20 cellular contexts compared by ENCODE assay signal in genomic region chr7:88127637-88128290, GRCh38.
DNase-seq lines count a peak whose midpoint lies in the region; ATAC-seq, FAIRE-seq and TF ChIP-seq lines count a peak whose summit lies in the region.
"Had no signal": no experiment of that assay in that cellular context is flagged by ENCODE, and none has a peak within 500 bp of the region (broad histone marks: within the 10 kb centered on the region; RNA-seq: fewer than 3 reads in every experiment).

No MANE protein-coding gene starts in this region.

- H3K4me1 ChIP-seq in kidney (ENCODE audit: control insufficient read depth in 1 of 2, insufficient read depth in 1 of 2, low read depth in 1 of 2, low read length in 2 of 2), result no peaks in the 10 kb centered on the region
- H3K4me1 ChIP-seq in pancreas, result peaks cover 0 to 10% (median 0%) of the 10 kb centered on the region in 3 donors
- no peaks in the 10 kb centered on the region for H3K4me1 ChIP-seq in GM23248 (ENCODE audit: insufficient read depth)
- H3K4me1 ChIP-seq: BLaER1 had no signal

- H3K36me3 ChIP-seq in SK-N-MC (ENCODE audit: insufficient read depth, low read length) (no peaks in the 10 kb centered on the region), kidney (ENCODE audit: control insufficient read depth in 1 of 2, insufficient read depth in 2 of 2, low read length in 2 of 2) (no peaks in the 10 kb centered on the region), pancreas (no peaks in the 10 kb centered on the region), GM23248 (ENCODE audit: low read depth) (no peaks in the 10 kb centered on the region)
- H3K36me3 ChIP-seq: BLaER1 had no signal

- H3K9ac ChIP-seq in SK-N-MC (ENCODE audit: insufficient read length) (peak overlapping the region; percentile 12), kidney (ENCODE audit: low read length in 2 of 2) (no peak overlapping the region), GM23248 (no peak overlapping the region)
- H3K9ac ChIP-seq: BLaER1 had no signal

- DNase-seq in COLO829 (ENCODE audit: low spot score), result peak; percentile 5
- no peak for DNase-seq in SK-N-MC (ENCODE audit: low read depth, low spot score)
- no peak for DNase-seq in kidney
- no peak for DNase-seq in pancreas
- DNase-seq in UCSD-AML1 (lab: John Stamatoyannopoulos, UW; ENCODE audit: unreplicated experiment), result no peak
- DNase-seq in GM23248, result no peak
- DNase-seq in NCI-H1417 treated with DMSO at 0.1 percent for 48 hours (lab: John Stamatoyannopoulos, UW), result no peak
- DNase-seq in COR-L47 (lab: John Stamatoyannopoulos, UW), result no peak
- DNase-seq: CD4-positive, CD25-positive, alpha-beta regulatory T cell; DMS53; NCI-H1092 treated with DMSO at 0.1 percent for 48 hours; NCI-H146; NCI-H2029; NCI-H2227 treated with DMSO at 0.1 percent for 48 hours; NCI-H526 treated with DMSO at 0.1 percent for 48 hours; SHP77 had no signal

- no peak for TF ChIP-seq CTCF in kidney (IDR thresholded peaks at IDR 0.05; ENCODE audit: borderline replicate concordance, extremely low read depth, insufficient read depth)
- TF ChIP-seq CTCF in pancreas (IDR thresholded peaks at IDR 0.05), result no peak

- 10 to 16% methylated on average over 7 of the region's 7 CpGs for WGBS in pancreas, 2 donors
- 46 to 52% methylated on average over 7 of the region's 7 CpGs for WGBS in GM23248 (ENCODE audit: low coverage in 1 of 2, low lambda C conversion rate in 2 of 2, missing lambda C conversion rate in 2 of 2), 2 experiments

- in situ Hi-C loops in GM23248 (cut with MboI), result no loop called here

- no peaks in the 10 kb centered on the region for H3K9me3 ChIP-seq in SK-N-MC (ENCODE audit: low read depth, low read length)
- no peaks in the 10 kb centered on the region for H3K9me3 ChIP-seq in kidney (ENCODE audit: control insufficient read depth in 1 of 2, low read length in 2 of 2)
- H3K9me3 ChIP-seq in pancreas, result no peaks in the 10 kb centered on the region
- no peaks in the 10 kb centered on the region for H3K9me3 ChIP-seq in GM23248 (ENCODE audit: low read depth)
- H3K9me3 ChIP-seq: BLaER1 had no signal

- peak in 3 of 4 donors; percentile 67 to 82 (median 77) for ATAC-seq in pancreas
- ATAC-seq: GM12878 had no signal

- FAIRE-seq in kidney (lab: Jason Lieb, UNC), result no peak
- no peak for FAIRE-seq in pancreas (lab: Jason Lieb, UNC)
- FAIRE-seq: GM12878, H54 had no signal

- H3K9me2 ChIP-seq in GM23248 (ENCODE audit: insufficient read depth), result no peaks in the 10 kb centered on the region; the same call in 1 of the 2 replicates

- intact Hi-C loops in kidney (cut with DNase I) (no loop called here), pancreas (cut with DNase I) (no loop called here)

- H3K27ac ChIP-seq in SK-N-MC (peak overlapping the region; percentile 81), kidney (ENCODE audit: low read depth in 2 of 2, low read length in 2 of 2) (no peak overlapping the region), pancreas (peak overlapping the region in 2 of 4 donors; percentile 40 to 62), GM23248 (no peak overlapping the region)
- H3K27ac ChIP-seq: BLaER1, RWPE1 had no signal

- H3K4me2 ChIP-seq in GM23248 (ENCODE audit: unreplicated experiment), result no peak overlapping the region
- H3K4me2 ChIP-seq: BLaER1 had no signal

- no peaks in the 10 kb centered on the region for H3F3A ChIP-seq in GM23248 (ENCODE audit: insufficient read depth)

- H3K79me2 ChIP-seq in GM23248 (ENCODE audit: insufficient read depth), result no peaks in the 10 kb centered on the region

- H3K27me3 ChIP-seq in pancreas (no peaks in the 10 kb centered on the region), GM23248 (replicated peaks; ENCODE audit: insufficient read depth) (no peaks in the 10 kb centered on the region)
- H3K27me3 ChIP-seq: BLaER1 had no signal

- no peaks in the 10 kb centered on the region for H4K20me1 ChIP-seq in GM23248 (ENCODE audit: insufficient read depth)
- H4K20me1 ChIP-seq: BLaER1 had no signal

- H2AFZ ChIP-seq in GM23248, result no peak overlapping the region

- H3K4me3 ChIP-seq in SK-N-MC, result peak overlapping the region; percentile 63
- H3K4me3 ChIP-seq in kidney (ENCODE audit: low read length in 2 of 2), result peak overlapping the region; percentile 7 to 23
- H3K4me3 ChIP-seq in pancreas, result no peak overlapping the region
- no peak overlapping the region for H3K4me3 ChIP-seq in GM23248
- H3K4me3 ChIP-seq: BLaER1, GM12878 had no signal

Comparison
In these comparisons a context has a peak if more than half of its experiments do, and no peak if none do; other contexts are left out.
1. H3K4me3 ChIP-seq: peak in SK-N-MC (single experiment) and kidney (2 of 2); none in pancreas (0 of 4) and GM23248 (single experiment).